ENCODE assay signal across 9 cellular contexts in the genomic region with DNA sequence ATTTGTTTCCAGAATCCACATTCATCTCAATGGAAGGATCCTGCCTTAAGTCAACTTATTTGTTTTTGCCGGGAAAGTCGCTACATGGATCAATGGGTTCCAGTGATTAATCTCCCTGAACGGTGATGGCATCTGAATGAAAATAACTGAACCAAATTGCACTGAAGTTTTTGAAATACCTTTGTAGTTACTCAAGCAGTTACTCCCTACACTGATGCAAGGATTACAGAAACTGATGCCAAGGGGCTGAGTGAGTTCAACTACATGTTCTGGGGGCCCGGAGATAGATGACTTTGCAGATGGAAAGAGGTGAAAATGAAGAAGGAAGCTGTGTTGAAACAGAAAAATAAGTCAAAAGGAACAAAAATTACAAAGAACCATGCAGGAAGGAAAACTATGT. TPM values are rescaled to one million over a fixed set of nuclear protein-coding genes. Genes with fewer than 3 reads are reported as not detected.
A peak's percentile ranks its signal among the peaks of the same experiment; 100 is the strongest.
DNase-seq lines count a peak whose midpoint lies in the region; ATAC-seq, FAIRE-seq and TF ChIP-seq lines count a peak whose summit lies in the region.
"Had no signal": no experiment of that assay in that cellular context is flagged by ENCODE, and none has a peak within 500 bp of the region (broad histone marks: within the 10 kb centered on the region; RNA-seq: fewer than 3 reads in every experiment).

No MANE protein-coding gene starts in this region.

- CTCF ChIA-PET in activated CD4-positive, alpha-beta T cell treated with anti-CD3 and anti-CD28 coated beads for 36 hours (lab: Charles Lee), result interaction anchor here (1.0 kb wide), 1 partner anchor 72 kb away, joined by 3 read pairs; no protein-coding TSS in a partner anchor
- CTCF ChIA-PET in endothelial cell of umbilical vein (lab: Charles Lee), result interaction anchor here (1.6 to 7.7 kb wide), 5 partner anchors 71 to 153 kb away, joined by 4 to 87 read pairs (median 39); no protein-coding TSS in a partner anchor

- H3K9me3 ChIP-seq in endothelial cell of umbilical vein (replicated peaks; ENCODE audit: control insufficient read depth, insufficient read depth, low read length), result no peaks in the 10 kb centered on the region
- H3K9me3 ChIP-seq in smooth muscle cell (replicated peaks; ENCODE audit: low read depth), result no peaks in the 10 kb centered on the region
- H3K9me3 ChIP-seq in Karpas-422 (ENCODE audit: low read length), result no peaks in the 10 kb centered on the region

- no peak for TF ChIP-seq POLR2A in endothelial cell of umbilical vein (IDR thresholded peaks at IDR 0.05; ENCODE audit: low read depth, low read length)

- peak overlapping the region; percentile 47 for H3K27ac Mint-ChIP-seq in activated CD4-positive, alpha-beta T cell treated with anti-CD3 and anti-CD28 coated beads for 36 hours

- H3K27me3 ChIP-seq in endothelial cell of umbilical vein (ENCODE audit: control insufficient read depth in 2 of 2, insufficient read depth in 2 of 2, low read length in 2 of 2) (no peaks in the 10 kb centered on the region), smooth muscle cell (ENCODE audit: low read depth) (no peaks in the 10 kb centered on the region), Karpas-422 (ENCODE audit: low read length) (no peaks in the 10 kb centered on the region), H7 (ENCODE audit: control insufficient read depth, insufficient read depth, low read length) (no peaks in the 10 kb centered on the region)

- H3K27me3 Mint-ChIP-seq in activated CD4-positive, alpha-beta T cell treated with anti-CD3 and anti-CD28 coated beads for 36 hours, result no peaks in the 10 kb centered on the region

- H3K4me3 ChIP-seq in endothelial cell of umbilical vein (replicated peaks in 1 of 3; ENCODE audit: insufficient read depth in 1 of 3, low read depth in 1 of 3, low read length in 3 of 3) (peak overlapping the region in 2 of 3 experiments; percentile 83 to 85), smooth muscle cell (peak overlapping the region; percentile 93), Karpas-422 (ENCODE audit: low read length) (no peak overlapping the region), H7 (ENCODE audit: insufficient read depth, low read depth, low read length) (no peak overlapping the region)

- peak overlapping the region; percentile 32 for H3K9ac ChIP-seq in endothelial cell of umbilical vein (replicated peaks; ENCODE audit: extremely low read depth, insufficient read depth, low read length)
- peak overlapping the region; percentile 86 for H3K9ac ChIP-seq in smooth muscle cell (ENCODE audit: low read depth)
- H3K9ac ChIP-seq in Karpas-422 (ENCODE audit: low read length), result no peak overlapping the region

- H3K27ac ChIP-seq in endothelial cell of umbilical vein (ENCODE audit: insufficient read depth, low read depth, low read length) (peak overlapping the region; percentile 13), smooth muscle cell (ENCODE audit: low read depth) (peak overlapping the region; percentile 99), Karpas-422 (ENCODE audit: low read length) (no peak overlapping the region)

- POLR2A ChIA-PET in activated CD4-positive, alpha-beta T cell treated with anti-CD3 and anti-CD28 coated beads for 36 hours (lab: Charles Lee), result no interaction called here
- POLR2A ChIA-PET in endothelial cell of umbilical vein (lab: Charles Lee), result interaction anchor here (1.4 kb wide), 1 partner anchor 69 kb away, joined by 5 read pairs; no protein-coding TSS in a partner anchor

- dilution Hi-C loops in endothelial cell of umbilical vein (cut with MboI; ENCODE audit: extremely low pct_ligation_motif_present, low sequenced_read_pairs), result no loop called here

- no peaks in the 10 kb centered on the region for H3K9me1 ChIP-seq in endothelial cell of umbilical vein (replicated peaks; ENCODE audit: control insufficient read depth, extremely low read depth, insufficient read depth, low read length)

- 40% methylated on average over 4 of the region's 4 CpGs for WGBS in smooth muscle cell (ENCODE audit: low lambda C conversion rate)

- no peaks in the 10 kb centered on the region for H4K20me1 ChIP-seq in endothelial cell of umbilical vein (replicated peaks; ENCODE audit: control insufficient read depth, extremely low read depth, insufficient read depth, low read length)
- H4K20me1 ChIP-seq in smooth muscle cell (ENCODE audit: low read depth), result peaks cover 34% of the 10 kb centered on the region
- peaks cover 4% of the 10 kb centered on the region; the same call in 1 of the 2 replicates for H4K20me1 ChIP-seq in Karpas-422 (ENCODE audit: insufficient read depth, low read depth, low read length)

- DNase-seq in activated CD4-positive, alpha-beta T cell treated with anti-CD3 and anti-CD28 coated beads for 36 hours, result no peak
- DNase-seq in activated CD4-positive, alpha-beta T cell treated with anti-CD3 and anti-CD28 coated beads for 4 hours, result no peak
- DNase-seq in RCC 7860 (ENCODE audit: low spot score) (peak; percentile 90), endothelial cell of umbilical vein (ENCODE audit: low read depth, low spot score) (no peak), smooth muscle cell (lab: John Stamatoyannopoulos, UW; ENCODE audit: unreplicated experiment) (no peak), Karpas-422 (no peak), anterior cingulate cortex (lab: John Stamatoyannopoulos, UW) (no peak), H7 (no peak)

- H2AFZ ChIP-seq in endothelial cell of umbilical vein (ENCODE audit: low read depth, low read length), result no peak overlapping the region
- H2AFZ ChIP-seq in smooth muscle cell (ENCODE audit: low read depth), result no peak overlapping the region
- no peak overlapping the region for H2AFZ ChIP-seq in Karpas-422 (ENCODE audit: low read length)

- H3K36me3 ChIP-seq in endothelial cell of umbilical vein (ENCODE audit: control insufficient read depth in 2 of 2, extremely low read depth in 1 of 2, insufficient read depth in 2 of 2, low read length in 2 of 2), result peaks cover 0 to 8% of the 10 kb centered on the region in 2 experiments
- no peaks in the 10 kb centered on the region for H3K36me3 ChIP-seq in smooth muscle cell (ENCODE audit: low read depth)
- peaks cover 17% of the 10 kb centered on the region for H3K36me3 ChIP-seq in Karpas-422 (ENCODE audit: insufficient read depth, low read length)
- H3K36me3 ChIP-seq in H7 (replicated peaks; ENCODE audit: control insufficient read depth, insufficient read depth, low read length), result peaks cover 7% of the 10 kb centered on the region

- peaks cover 40% of the 10 kb centered on the region for H3K4me1 ChIP-seq in endothelial cell of umbilical vein (ENCODE audit: control insufficient read depth, extremely low read depth, insufficient read depth, low read length)
- peaks cover 30% of the 10 kb centered on the region for H3K4me1 ChIP-seq in smooth muscle cell (ENCODE audit: low read depth)
- peaks cover 24% of the 10 kb centered on the region for H3K4me1 ChIP-seq in Karpas-422 (ENCODE audit: low read length)

- H3F3A ChIP-seq in smooth muscle cell (ENCODE audit: low read depth), result peaks cover 25% of the 10 kb centered on the region

- intact Hi-C loops in activated CD4-positive, alpha-beta T cell treated with anti-CD3 and anti-CD28 coated beads for 36 hours (cut with DNase I, micrococcal nuclease), result loop anchor here (1.0 to 10.0 kb wide), 7 partner anchors 13 to 807 kb away; partner anchors contain the start of genes DEPDC1 (in 1 of the 2), IL12RB2 (in 1 of the 2) and SLC35D1 (in 1 of the 2)
- intact Hi-C loops in endothelial cell of umbilical vein (cut with micrococcal nuclease), result loop anchor here (2.0 kb wide), 1 partner anchor 159 kb away; no protein-coding TSS in a partner anchor

- H3K4me1 Mint-ChIP-seq in activated CD4-positive, alpha-beta T cell treated with anti-CD3 and anti-CD28 coated beads for 36 hours, result peaks cover 42% of the 10 kb centered on the region

- no peaks in the 10 kb centered on the region for H3K9me3 Mint-ChIP-seq in activated CD4-positive, alpha-beta T cell treated with anti-CD3 and anti-CD28 coated beads for 36 hours (ENCODE audit: low read depth)
- H3K9me3 Mint-ChIP-seq: neural crest cell had no signal

- H3K9me2 ChIP-seq in Karpas-422 (replicated peaks; ENCODE audit: insufficient read depth, low read length), result no peaks in the 10 kb centered on the region

- no TSS peak for BruUV-seq in endothelial cell of umbilical vein (replicated peaks; lab: Mats Ljungman, UMichigan)

- peak; percentile 97 for FAIRE-seq in RCC 7860 (lab: Jason Lieb, UNC)
- no peak for FAIRE-seq in endothelial cell of umbilical vein (lab: Jason Lieb, UNC)

- TF ChIP-seq CTCF in endothelial cell of umbilical vein (IDR thresholded peaks at IDR 0.05; ENCODE audit: extremely low read depth in 1 of 2, insufficient read depth in 1 of 2, low read depth in 1 of 2, low read length in 2 of 2), result no peak
- no peak for TF ChIP-seq CTCF in smooth muscle cell (IDR thresholded peaks at IDR 0.05; ENCODE audit: borderline replicate concordance, insufficient read depth, poor library complexity, severe bottlenecking)

- peaks cover 18% of the 10 kb centered on the region for H3K79me2 ChIP-seq in endothelial cell of umbilical vein (ENCODE audit: control insufficient read depth, insufficient read depth, low read length)
- H3K79me2 ChIP-seq in smooth muscle cell (ENCODE audit: low read depth), result peaks cover 7% of the 10 kb centered on the region
- no peaks in the 10 kb centered on the region for H3K79me2 ChIP-seq in Karpas-422 (ENCODE audit: low read length)

- H3K36me3 Mint-ChIP-seq in activated CD4-positive, alpha-beta T cell treated with anti-CD3 and anti-CD28 coated beads for 36 hours (ENCODE audit: low read depth), result peaks cover 30% of the 10 kb centered on the region

- H3K4me3 Mint-ChIP-seq in activated CD4-positive, alpha-beta T cell treated with anti-CD3 and anti-CD28 coated beads for 36 hours, result peak overlapping the region; percentile 68

- H3K4me2 ChIP-seq in endothelial cell of umbilical vein (ENCODE audit: insufficient read depth, low read length) (peak overlapping the region; percentile 91), smooth muscle cell (peak overlapping the region; percentile 93), Karpas-422 (ENCODE audit: low read depth, low read length, poor library complexity, severe bottlenecking) (no peak overlapping the region)

- ATAC-seq in activated CD4-positive, alpha-beta T cell treated with anti-CD3 and anti-CD28 coated beads for 36 hours, result no peak

RNA-seq across cellular contexts. Expression of gene GADD45A, which starts 2.6 kb away (rescaled TPM):
- 10 to 100 TPM; 20.5 to 26.7 TPM for total RNA-seq in activated CD4-positive, alpha-beta T cell treated with anti-CD3 and anti-CD28 coated beads for 36 hours
- total RNA-seq in endothelial cell of umbilical vein (77.4 and 91.6 TPM in 2 replicates), smooth muscle cell (130 and 141 TPM in 2 replicates)
- polyA plus RNA-seq in endothelial cell of umbilical vein (54.9 and 87.6 TPM in 2 replicates), smooth muscle cell (205 and 250 TPM in 2 replicates)
- 78.4 and 85.9 TPM in 2 replicates for polyA plus RNA-seq in endothelial cell of umbilical vein (2011; cell fraction: cytosol; rRNA removed)
- 237 and 327 TPM in 2 replicates for polyA plus RNA-seq in endothelial cell of umbilical vein (2011; cell fraction: nucleus; rRNA removed)
- polyA plus RNA-seq in endothelial cell of umbilical vein (2012), result 104 and 119 TPM in 2 replicates
- polyA minus RNA-seq in endothelial cell of umbilical vein, result 16.1 and 31.1 TPM in 2 replicates
- 8.3 TPM for polyA minus RNA-seq in endothelial cell of umbilical vein (2011; cell fraction: cytosol; rRNA and poly(A)+ RNA removed)
- 71.4 and 153 TPM in 2 replicates for polyA minus RNA-seq in endothelial cell of umbilical vein (2011; cell fraction: nucleus; rRNA and poly(A)+ RNA removed)
- 6.5 and 13.3 TPM in 2 replicates for total RNA-seq in Karpas-422 (2014; rRNA removed; shearing (Covaris generic); ENCODE audit: low replicate concordance)
- 18.3 TPM in 2 replicates for total RNA-seq in H7 (2014; rRNA removed; shearing (Covaris generic))

Comparison
In these comparisons a context has a peak if more than half of its experiments do, and no peak if none do; other contexts are left out.
1. H3K4me3 ChIP-seq: peak in endothelial cell of umbilical vein (2 of 3) and smooth muscle cell (single experiment); none in Karpas-422 (single experiment) and H7 (single experiment).